8 cellular contexts compared by ENCODE assay signal in genomic region chr2:97113050-97113881, GRCh38. TPM values are rescaled to one million over a fixed set of nuclear protein-coding genes. Genes with fewer than 3 reads are reported as not detected.
DNase-seq lines count a peak whose midpoint lies in the region; ATAC-seq and TF ChIP-seq lines count a peak whose summit lies in the region.
"Not testable (repeated sequence)": the region's sequence is repeated elsewhere in the genome, so short reads cannot be mapped to it uniquely, and the experiment has no call there.

Gene ANKRD36 (plus strand): TSS chr2:97113153. CDS start chr2:97113740, 587 bp downstream.

- not testable (repeated sequence) for H3K4me1 Mint-ChIP-seq in activated T-cell treated with anti-CD3 and anti-CD28 coated beads, Interleukin-2, amount 50 U/mL, for 72 hours (ENCODE audit: low read depth); memory B cell

- TF ChIP-seq POLR2A in GM18951 (IDR thresholded peaks at IDR 0.05; ENCODE audit: extremely low read depth, insufficient read depth, insufficient read length) = peak; percentile 58

- peaks cover 11% of the 10 kb centered on the region for H3K27me3 Mint-ChIP-seq in activated T-cell treated with anti-CD3 and anti-CD28 coated beads, Interleukin-2, amount 50 U/mL, for 72 hours (ENCODE audit: low read depth)
- H3K27me3 Mint-ChIP-seq in memory B cell = not testable (repeated sequence)

- DNase-seq in AG08395 (ENCODE audit: low spot score) (peak; percentile 64), memory B cell (ENCODE audit: low spot score in 2 of 2) (peak; percentile 68 to 85)
- peak; percentile 93 for DNase-seq in activated T-cell treated with anti-CD3 and anti-CD28 coated beads, Interleukin-2, amount 50 U/mL, for 72 hours
- not testable (repeated sequence) for DNase-seq in epithelial cell of proximal tubule (ENCODE audit: low read depth)
- peak; percentile 85 to 89 for DNase-seq in stimulated activated CD4-positive, alpha-beta T cell treated with anti-CD3 and anti-CD28 coated beads, Interleukin-2, amount 100 ng/mL, for 24 hours

- ATAC-seq in HG02981 (IDR thresholded peaks at IDR 0.05; ENCODE audit: unreplicated experiment) (peak; percentile 96), memory B cell (ENCODE audit: low read depth) (peak; percentile 88)
- peak; percentile 92 to 93 for ATAC-seq in activated T-cell treated with anti-CD3 and anti-CD28 coated beads, Interleukin-2, amount 50 U/mL, for 72 hours (replicated peaks in 1 of 2)

- peak within 1 kb of the TSS; percentile 100 for H3K4me3 Mint-ChIP-seq in activated T-cell treated with anti-CD3 and anti-CD28 coated beads, Interleukin-2, amount 50 U/mL, for 72 hours
- peak within 1 kb of the TSS; percentile 98 for H3K4me3 Mint-ChIP-seq in memory B cell

- H3K27ac Mint-ChIP-seq in activated T-cell treated with anti-CD3 and anti-CD28 coated beads, Interleukin-2, amount 50 U/mL, for 72 hours = peak within 1 kb of the TSS; percentile 94
- H3K27ac Mint-ChIP-seq in memory B cell = peak within 1 kb of the TSS; percentile 95

- H3K9me3 Mint-ChIP-seq in activated T-cell treated with anti-CD3 and anti-CD28 coated beads, Interleukin-2, amount 50 U/mL, for 72 hours; memory B cell: not testable (repeated sequence)

- in situ Hi-C loops in GM18951 (cut with MboI; ENCODE audit: low sequenced_read_pairs, unreplicated experiment) = not testable (repeated sequence)

- H3K36me3 Mint-ChIP-seq in activated T-cell treated with anti-CD3 and anti-CD28 coated beads, Interleukin-2, amount 50 U/mL, for 72 hours (ENCODE audit: insufficient read depth in 2 of 2); memory B cell: not testable (repeated sequence)

- H3K4me3 ChIP-seq in epithelial cell of proximal tubule (ENCODE audit: low read depth, low read length) = peak within 1 kb of the TSS; percentile 68

- TF ChIP-seq CTCF in epithelial cell of proximal tubule (conservative IDR thresholded peaks at IDR 0.05; ENCODE audit: low read depth, low read length) = peak; percentile 47

TF ChIP-seq in PFSK-1, 5 proteins besides CTCF, POLR2A, EP300 and RAD21:
- peak; percentile 17; the same call in 1 of the 2 replicates for TF ChIP-seq TAF1 (IDR thresholded peaks at IDR 0.05; ENCODE audit: borderline replicate concordance, insufficient read depth, low read length)

RNA-seq across cellular contexts. Expression of gene ANKRD36, which starts in this region (rescaled TPM):
- 1.8 TPM for polyA plus RNA-seq in PFSK-1 (2012; ENCODE audit: insufficient read length, low read depth)
- 10 to 100 TPM; 36.1 to 40.7 TPM for total RNA-seq in activated T-cell treated with anti-CD3 and anti-CD28 coated beads, Interleukin-2, amount 50 U/mL, for 72 hours
- total RNA-seq in epithelial cell of proximal tubule = 5.4 and 7.8 TPM in 2 replicates
